1 cellular context compared by ENCODE assay signal in the genomic region with DNA sequence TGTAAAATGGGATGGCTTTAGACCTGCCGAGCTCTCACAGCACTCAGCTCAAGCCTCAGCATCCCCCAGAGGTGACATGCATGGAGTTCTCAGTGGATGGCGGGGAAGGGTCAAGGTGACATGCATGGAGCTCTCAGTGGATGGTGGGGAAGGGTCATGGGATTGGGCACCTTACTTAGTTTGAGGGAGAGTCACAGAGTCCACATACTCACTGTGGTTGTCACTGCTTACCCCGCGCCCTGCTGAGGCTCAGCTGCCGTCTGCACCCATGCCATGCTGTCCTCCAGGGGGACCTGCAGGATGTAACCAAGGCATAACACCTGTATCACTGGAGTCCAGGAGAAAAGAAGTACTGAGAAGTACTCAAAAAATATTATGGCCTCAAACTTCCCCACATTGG.
TF ChIP-seq lines count a peak whose summit lies in the region.

No MANE protein-coding gene starts in this region.

TF ChIP-seq in WTC11, 78 proteins besides CTCF, POLR2A, EP300 and RAD21 (continued from another document):
- TF ChIP-seq E2F1 (CRISPR knock-in tag; IDR thresholded peaks at IDR 0.05) (no peak), TP53 (CRISPR knock-in tag; IDR thresholded peaks at IDR 0.05) (no peak), CREB1 (CRISPR knock-in tag; IDR thresholded peaks at IDR 0.05) (no peak), ZNF671 (CRISPR knock-in tag; IDR thresholded peaks at IDR 0.05) (no peak), CREM (CRISPR knock-in tag; IDR thresholded peaks at IDR 0.05) (no peak)
- TF ChIP-seq, protein P1, sequence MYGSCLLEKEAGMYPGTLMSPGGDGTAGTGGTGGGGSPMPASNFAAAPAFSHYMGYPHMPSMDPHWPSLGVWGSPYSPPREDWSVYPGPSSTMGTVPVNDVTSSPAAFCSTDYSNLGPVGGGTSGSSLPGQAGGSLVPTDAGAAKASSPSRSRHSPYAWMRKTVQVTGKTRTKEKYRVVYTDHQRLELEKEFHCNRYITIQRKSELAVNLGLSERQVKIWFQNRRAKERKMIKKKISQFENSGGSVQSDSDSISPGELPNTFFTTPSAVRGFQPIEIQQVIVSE (CRISPR knock-in tag; IDR thresholded peaks at IDR 0.05; ENCODE audit: borderline replicate concordance), result no peak
TF ChIP-seq in WTC11: peak in this region for 0.
